In the genomic region with DNA sequence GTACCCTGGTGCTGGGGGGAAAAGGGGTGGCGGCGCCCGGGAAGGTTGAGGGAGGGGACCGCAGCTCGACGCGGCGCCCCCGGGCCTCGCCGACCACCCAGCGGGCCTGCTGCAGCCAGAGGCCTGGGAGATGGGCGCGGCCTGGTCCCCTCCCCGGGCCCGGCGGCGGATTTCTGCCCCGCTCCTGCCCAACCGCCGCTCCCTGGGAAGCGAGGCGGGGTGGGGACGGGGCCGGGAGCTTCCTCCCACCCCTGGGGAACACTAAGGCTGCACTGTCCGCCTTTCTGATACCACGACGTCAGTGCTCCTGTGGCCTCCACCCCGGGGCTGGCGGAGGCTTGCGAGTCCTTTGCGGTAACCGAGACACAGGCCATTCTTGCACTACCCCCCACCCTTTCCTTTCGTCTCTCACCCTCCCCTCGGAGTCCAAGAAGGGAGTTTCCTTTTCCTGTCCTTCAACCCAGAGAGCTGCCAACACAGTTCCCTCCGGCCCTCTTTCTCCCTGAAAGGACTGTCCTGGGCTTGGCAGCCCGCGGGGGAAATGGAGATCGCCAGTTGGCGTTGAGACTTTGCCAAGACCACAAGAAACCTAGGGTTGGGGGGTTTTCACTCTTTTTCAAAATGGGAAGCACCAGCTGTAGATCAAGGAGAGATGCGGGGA, we compare ENCODE assay signal across 1 cellular context.
TF ChIP-seq lines count a peak whose summit lies in the region.

No MANE protein-coding gene starts in this region.

TF ChIP-seq in K562, 482 proteins besides CTCF, POLR2A, EP300 and RAD21 (continued from another document and continues in another):
- TF ChIP-seq, protein P1, sequence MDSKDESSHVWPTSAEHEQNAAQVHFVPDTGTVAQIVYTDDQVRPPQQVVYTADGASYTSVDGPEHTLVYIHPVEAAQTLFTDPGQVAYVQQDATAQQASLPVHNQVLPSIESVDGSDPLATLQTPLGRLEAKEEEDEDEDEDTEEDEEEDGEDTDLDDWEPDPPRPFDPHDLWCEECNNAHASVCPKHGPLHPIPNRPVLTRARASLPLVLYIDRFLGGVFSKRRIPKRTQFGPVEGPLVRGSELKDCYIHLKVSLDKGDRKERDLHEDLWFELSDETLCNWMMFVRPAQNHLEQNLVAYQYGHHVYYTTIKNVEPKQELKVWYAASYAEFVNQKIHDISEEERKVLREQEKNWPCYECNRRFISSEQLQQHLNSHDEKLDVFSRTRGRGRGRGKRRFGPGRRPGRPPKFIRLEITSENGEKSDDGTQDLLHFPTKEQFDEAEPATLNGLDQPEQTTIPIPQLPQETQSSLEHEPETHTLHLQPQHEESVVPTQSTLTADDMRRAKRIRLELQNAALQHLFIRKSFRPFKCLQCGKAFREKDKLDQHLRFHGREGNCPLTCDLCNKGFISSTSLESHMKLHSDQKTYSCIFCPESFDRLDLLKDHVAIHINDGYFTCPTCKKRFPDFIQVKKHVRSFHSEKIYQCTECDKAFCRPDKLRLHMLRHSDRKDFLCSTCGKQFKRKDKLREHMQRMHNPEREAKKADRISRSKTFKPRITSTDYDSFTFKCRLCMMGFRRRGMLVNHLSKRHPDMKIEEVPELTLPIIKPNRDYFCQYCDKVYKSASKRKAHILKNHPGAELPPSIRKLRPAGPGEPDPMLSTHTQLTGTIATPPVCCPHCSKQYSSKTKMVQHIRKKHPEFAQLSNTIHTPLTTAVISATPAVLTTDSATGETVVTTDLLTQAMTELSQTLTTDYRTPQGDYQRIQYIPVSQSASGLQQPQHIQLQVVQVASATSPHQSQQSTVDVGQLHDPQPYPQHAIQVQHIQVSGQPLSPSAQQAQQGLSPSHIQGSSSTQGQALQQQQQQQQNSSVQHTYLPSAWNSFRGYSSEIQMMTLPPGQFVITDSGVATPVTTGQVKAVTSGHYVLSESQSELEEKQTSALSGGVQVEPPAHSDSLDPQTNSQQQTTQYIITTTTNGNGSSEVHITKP (IDR thresholded peaks at IDR 0.05; ENCODE audit: partially characterized antibody), result peak; percentile 9
- TF ChIP-seq E2F4 (CRISPR knock-in tag; IDR thresholded peaks at IDR 0.05; ENCODE audit: low read depth) (no peak), ZNF696 (CRISPR knock-in tag; conservative IDR thresholded peaks at IDR 0.05) (no peak), POLR2G (IDR thresholded peaks at IDR 0.05; ENCODE audit: low read depth, low read length) (no peak), MYBL2 (IDR thresholded peaks at IDR 0.05; ENCODE audit: low read depth) (no peak), MYBL2 (CRISPR knock-in tag; IDR thresholded peaks at IDR 0.05; ENCODE audit: borderline replicate concordance) (no peak), FOXA3 (CRISPR knock-in tag; conservative IDR thresholded peaks at IDR 0.05 in 1 of 2, IDR thresholded peaks at IDR 0.05 in 1 of 2) (no peak), HINFP (tag; conservative IDR thresholded peaks at IDR 0.05; ENCODE audit: low read depth) (no peak), PHF8 (IDR thresholded peaks at IDR 0.05; ENCODE audit: borderline replicate concordance, low read length) (peak; percentile 48; the same call in 1 of the 2 replicates), ZNF197 (CRISPR knock-in tag; IDR thresholded peaks at IDR 0.05; ENCODE audit: low read depth) (no peak), SREBF1 (IDR thresholded peaks at IDR 0.05; ENCODE audit: borderline replicate concordance, low read depth, low read length) (no peak), CEBPG (CRISPR knock-in tag; IDR thresholded peaks at IDR 0.05) (no peak), CEBPG (tag; conservative IDR thresholded peaks at IDR 0.05 in 1 of 2, IDR thresholded peaks at IDR 0.05 in 1 of 2) (no peak), GATAD2B (IDR thresholded peaks at IDR 0.05; ENCODE audit: borderline replicate concordance) (no peak), ZNF217 (CRISPR knock-in tag; IDR thresholded peaks at IDR 0.05) (no peak), XRCC3 (IDR thresholded peaks at IDR 0.05) (no peak), NCOA4 (IDR thresholded peaks at IDR 0.05; ENCODE audit: partially characterized antibody) (no peak)
- TF ChIP-seq, protein P2, sequence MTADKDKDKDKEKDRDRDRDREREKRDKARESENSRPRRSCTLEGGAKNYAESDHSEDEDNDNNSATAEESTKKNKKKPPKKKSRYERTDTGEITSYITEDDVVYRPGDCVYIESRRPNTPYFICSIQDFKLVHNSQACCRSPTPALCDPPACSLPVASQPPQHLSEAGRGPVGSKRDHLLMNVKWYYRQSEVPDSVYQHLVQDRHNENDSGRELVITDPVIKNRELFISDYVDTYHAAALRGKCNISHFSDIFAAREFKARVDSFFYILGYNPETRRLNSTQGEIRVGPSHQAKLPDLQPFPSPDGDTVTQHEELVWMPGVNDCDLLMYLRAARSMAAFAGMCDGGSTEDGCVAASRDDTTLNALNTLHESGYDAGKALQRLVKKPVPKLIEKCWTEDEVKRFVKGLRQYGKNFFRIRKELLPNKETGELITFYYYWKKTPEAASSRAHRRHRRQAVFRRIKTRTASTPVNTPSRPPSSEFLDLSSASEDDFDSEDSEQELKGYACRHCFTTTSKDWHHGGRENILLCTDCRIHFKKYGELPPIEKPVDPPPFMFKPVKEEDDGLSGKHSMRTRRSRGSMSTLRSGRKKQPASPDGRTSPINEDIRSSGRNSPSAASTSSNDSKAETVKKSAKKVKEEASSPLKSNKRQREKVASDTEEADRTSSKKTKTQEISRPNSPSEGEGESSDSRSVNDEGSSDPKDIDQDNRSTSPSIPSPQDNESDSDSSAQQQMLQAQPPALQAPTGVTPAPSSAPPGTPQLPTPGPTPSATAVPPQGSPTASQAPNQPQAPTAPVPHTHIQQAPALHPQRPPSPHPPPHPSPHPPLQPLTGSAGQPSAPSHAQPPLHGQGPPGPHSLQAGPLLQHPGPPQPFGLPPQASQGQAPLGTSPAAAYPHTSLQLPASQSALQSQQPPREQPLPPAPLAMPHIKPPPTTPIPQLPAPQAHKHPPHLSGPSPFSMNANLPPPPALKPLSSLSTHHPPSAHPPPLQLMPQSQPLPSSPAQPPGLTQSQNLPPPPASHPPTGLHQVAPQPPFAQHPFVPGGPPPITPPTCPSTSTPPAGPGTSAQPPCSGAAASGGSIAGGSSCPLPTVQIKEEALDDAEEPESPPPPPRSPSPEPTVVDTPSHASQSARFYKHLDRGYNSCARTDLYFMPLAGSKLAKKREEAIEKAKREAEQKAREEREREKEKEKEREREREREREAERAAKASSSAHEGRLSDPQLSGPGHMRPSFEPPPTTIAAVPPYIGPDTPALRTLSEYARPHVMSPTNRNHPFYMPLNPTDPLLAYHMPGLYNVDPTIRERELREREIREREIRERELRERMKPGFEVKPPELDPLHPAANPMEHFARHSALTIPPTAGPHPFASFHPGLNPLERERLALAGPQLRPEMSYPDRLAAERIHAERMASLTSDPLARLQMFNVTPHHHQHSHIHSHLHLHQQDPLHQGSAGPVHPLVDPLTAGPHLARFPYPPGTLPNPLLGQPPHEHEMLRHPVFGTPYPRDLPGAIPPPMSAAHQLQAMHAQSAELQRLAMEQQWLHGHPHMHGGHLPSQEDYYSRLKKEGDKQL (CRISPR knock-in tag; IDR thresholded peaks at IDR 0.05; ENCODE audit: borderline replicate concordance), result peak; percentile 93; the same call in 1 of the 2 replicates
- TF ChIP-seq, protein P3, sequence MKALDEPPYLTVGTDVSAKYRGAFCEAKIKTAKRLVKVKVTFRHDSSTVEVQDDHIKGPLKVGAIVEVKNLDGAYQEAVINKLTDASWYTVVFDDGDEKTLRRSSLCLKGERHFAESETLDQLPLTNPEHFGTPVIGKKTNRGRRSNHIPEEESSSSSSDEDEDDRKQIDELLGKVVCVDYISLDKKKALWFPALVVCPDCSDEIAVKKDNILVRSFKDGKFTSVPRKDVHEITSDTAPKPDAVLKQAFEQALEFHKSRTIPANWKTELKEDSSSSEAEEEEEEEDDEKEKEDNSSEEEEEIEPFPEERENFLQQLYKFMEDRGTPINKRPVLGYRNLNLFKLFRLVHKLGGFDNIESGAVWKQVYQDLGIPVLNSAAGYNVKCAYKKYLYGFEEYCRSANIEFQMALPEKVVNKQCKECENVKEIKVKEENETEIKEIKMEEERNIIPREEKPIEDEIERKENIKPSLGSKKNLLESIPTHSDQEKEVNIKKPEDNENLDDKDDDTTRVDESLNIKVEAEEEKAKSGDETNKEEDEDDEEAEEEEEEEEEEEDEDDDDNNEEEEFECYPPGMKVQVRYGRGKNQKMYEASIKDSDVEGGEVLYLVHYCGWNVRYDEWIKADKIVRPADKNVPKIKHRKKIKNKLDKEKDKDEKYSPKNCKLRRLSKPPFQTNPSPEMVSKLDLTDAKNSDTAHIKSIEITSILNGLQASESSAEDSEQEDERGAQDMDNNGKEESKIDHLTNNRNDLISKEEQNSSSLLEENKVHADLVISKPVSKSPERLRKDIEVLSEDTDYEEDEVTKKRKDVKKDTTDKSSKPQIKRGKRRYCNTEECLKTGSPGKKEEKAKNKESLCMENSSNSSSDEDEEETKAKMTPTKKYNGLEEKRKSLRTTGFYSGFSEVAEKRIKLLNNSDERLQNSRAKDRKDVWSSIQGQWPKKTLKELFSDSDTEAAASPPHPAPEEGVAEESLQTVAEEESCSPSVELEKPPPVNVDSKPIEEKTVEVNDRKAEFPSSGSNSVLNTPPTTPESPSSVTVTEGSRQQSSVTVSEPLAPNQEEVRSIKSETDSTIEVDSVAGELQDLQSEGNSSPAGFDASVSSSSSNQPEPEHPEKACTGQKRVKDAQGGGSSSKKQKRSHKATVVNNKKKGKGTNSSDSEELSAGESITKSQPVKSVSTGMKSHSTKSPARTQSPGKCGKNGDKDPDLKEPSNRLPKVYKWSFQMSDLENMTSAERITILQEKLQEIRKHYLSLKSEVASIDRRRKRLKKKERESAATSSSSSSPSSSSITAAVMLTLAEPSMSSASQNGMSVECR (CRISPR knock-in tag; IDR thresholded peaks at IDR 0.05), result peak; percentile 40; the same call in 1 of the 2 replicates
- TF ChIP-seq, protein P4, sequence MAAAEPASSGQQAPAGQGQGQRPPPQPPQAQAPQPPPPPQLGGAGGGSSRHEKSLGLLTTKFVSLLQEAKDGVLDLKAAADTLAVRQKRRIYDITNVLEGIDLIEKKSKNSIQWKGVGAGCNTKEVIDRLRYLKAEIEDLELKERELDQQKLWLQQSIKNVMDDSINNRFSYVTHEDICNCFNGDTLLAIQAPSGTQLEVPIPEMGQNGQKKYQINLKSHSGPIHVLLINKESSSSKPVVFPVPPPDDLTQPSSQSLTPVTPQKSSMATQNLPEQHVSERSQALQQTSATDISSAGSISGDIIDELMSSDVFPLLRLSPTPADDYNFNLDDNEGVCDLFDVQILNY (CRISPR knock-in tag; IDR thresholded peaks at IDR 0.05), result no peak
- TF ChIP-seq, protein P5, sequence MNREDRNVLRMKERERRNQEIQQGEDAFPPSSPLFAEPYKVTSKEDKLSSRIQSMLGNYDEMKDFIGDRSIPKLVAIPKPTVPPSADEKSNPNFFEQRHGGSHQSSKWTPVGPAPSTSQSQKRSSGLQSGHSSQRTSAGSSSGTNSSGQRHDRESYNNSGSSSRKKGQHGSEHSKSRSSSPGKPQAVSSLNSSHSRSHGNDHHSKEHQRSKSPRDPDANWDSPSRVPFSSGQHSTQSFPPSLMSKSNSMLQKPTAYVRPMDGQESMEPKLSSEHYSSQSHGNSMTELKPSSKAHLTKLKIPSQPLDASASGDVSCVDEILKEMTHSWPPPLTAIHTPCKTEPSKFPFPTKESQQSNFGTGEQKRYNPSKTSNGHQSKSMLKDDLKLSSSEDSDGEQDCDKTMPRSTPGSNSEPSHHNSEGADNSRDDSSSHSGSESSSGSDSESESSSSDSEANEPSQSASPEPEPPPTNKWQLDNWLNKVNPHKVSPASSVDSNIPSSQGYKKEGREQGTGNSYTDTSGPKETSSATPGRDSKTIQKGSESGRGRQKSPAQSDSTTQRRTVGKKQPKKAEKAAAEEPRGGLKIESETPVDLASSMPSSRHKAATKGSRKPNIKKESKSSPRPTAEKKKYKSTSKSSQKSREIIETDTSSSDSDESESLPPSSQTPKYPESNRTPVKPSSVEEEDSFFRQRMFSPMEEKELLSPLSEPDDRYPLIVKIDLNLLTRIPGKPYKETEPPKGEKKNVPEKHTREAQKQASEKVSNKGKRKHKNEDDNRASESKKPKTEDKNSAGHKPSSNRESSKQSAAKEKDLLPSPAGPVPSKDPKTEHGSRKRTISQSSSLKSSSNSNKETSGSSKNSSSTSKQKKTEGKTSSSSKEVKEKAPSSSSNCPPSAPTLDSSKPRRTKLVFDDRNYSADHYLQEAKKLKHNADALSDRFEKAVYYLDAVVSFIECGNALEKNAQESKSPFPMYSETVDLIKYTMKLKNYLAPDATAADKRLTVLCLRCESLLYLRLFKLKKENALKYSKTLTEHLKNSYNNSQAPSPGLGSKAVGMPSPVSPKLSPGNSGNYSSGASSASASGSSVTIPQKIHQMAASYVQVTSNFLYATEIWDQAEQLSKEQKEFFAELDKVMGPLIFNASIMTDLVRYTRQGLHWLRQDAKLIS (CRISPR knock-in tag; IDR thresholded peaks at IDR 0.05), result no peak; the same call in 1 of the 2 replicates
- TF ChIP-seq, protein P6, sequence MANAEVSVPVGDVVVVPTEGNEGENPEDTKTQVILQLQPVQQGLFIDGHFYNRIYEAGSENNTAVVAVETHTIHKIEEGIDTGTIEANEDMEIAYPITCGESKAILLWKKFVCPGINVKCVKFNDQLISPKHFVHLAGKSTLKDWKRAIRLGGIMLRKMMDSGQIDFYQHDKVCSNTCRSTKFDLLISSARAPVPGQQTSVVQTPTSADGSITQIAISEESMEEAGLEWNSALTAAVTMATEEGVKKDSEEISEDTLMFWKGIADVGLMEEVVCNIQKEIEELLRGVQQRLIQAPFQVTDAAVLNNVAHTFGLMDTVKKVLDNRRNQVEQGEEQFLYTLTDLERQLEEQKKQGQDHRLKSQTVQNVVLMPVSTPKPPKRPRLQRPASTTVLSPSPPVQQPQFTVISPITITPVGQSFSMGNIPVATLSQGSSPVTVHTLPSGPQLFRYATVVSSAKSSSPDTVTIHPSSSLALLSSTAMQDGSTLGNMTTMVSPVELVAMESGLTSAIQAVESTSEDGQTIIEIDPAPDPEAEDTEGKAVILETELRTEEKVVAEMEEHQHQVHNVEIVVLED (CRISPR knock-in tag; IDR thresholded peaks at IDR 0.05), result no peak
